ENCODE assay signal across 26 cellular contexts in genomic region chr18:12014091-12014490, GRCh38. TPM values are rescaled to one million over a fixed set of nuclear protein-coding genes. Genes with fewer than 3 reads are reported as not detected.
A peak's percentile ranks its signal among the peaks of the same experiment; 100 is the strongest.
DNase-seq lines count a peak whose midpoint lies in the region; TF ChIP-seq lines count a peak whose summit lies in the region.
"Had no signal": no experiment of that assay in that cellular context is flagged by ENCODE, and none has a peak within 500 bp of the region (broad histone marks: within the 10 kb centered on the region; RNA-seq: fewer than 3 reads in every experiment).

No MANE protein-coding gene starts in this region.

- H4K20me1 ChIP-seq in mammary epithelial cell (ENCODE audit: insufficient read depth, low read length) = no peaks in the 10 kb centered on the region

- intact Hi-C loops in breast epithelium (cut with DNase I; ENCODE audit: low total_unique reads) (no loop called here), mammary epithelial cell (cut with micrococcal nuclease) (no loop called here), esophagus muscularis mucosa (cut with DNase I) (no loop called here), spleen (cut with DNase I; ENCODE audit: low total_unique reads) (no loop called here)

- no TSS peak for BruUV-seq in mammary epithelial cell (replicated peaks; lab: Mats Ljungman, UMichigan)

- H3K79me2 ChIP-seq in mammary epithelial cell (ENCODE audit: insufficient read depth, low read length) = no peaks in the 10 kb centered on the region

- no peak for DNase-seq in breast epithelium (ENCODE audit: low spot score in 2 of 2)
- no peak for DNase-seq in mammary epithelial cell
- DNase-seq in esophagus muscularis mucosa (ENCODE audit: extremely low spot score) = no peak
- DNase-seq in nephron progenitor cell = peak; percentile 62
- peak; percentile 47 for DNase-seq in spleen
- no peak for DNase-seq in G401 (ENCODE audit: low spot score)
- DNase-seq in medulla oblongata (ENCODE audit: extremely low spot score) = no peak
- DNase-seq in NK-92 treated with Interleukin-12 subunit alpha and Interleukin-12 subunit beta, amount 100 ng/mL, for 24 hours (lab: John Stamatoyannopoulos, UW) = no peak
- DNase-seq: activated CD4-positive, alpha-beta memory T cell treated with anti-CD3 and anti-CD28 coated beads, Interleukin-2, amount 10 ng/mL, durations not matched to agents 7 days and 5 days; activated CD4-positive, CD25-positive, alpha-beta regulatory T cell treated with anti-CD3 and anti-CD28 coated beads, Interleukin-2, amount 50 U/mL, for 72 hours; activated CD8-positive, alpha-beta memory T cell treated with anti-CD3 and anti-CD28 coated beads, Interleukin-2, amount 50 U/mL, for 4 hours; activated naive CD4-positive, alpha-beta T cell treated with Interleukin-2 at 50 U/mL for 16 hours; brain microvascular endothelial cell; C1 segment of cervical spinal cord; IMR-90; MV-4-11; NCI-H1436 treated with DMSO at 0.1 percent for 48 hours; NCI-H2081 treated with DMSO at 0.1 percent for 48 hours; NCI-H226; NCI-H69; SHP77; stimulated activated naive B cell treated with anti-CD40 and anti-IgM and Interleukin-4, amounts not matched to agents 10 μg/mL and 1 μg/mL and 100 μg/mL, for 72 hours had no signal

- TF ChIP-seq EP300 in esophagus muscularis mucosa (IDR thresholded peaks at IDR 0.05) = no peak

- peak overlapping the region; percentile 64 for H3K4me3 Mint-ChIP-seq in nephron progenitor cell
- H3K4me3 Mint-ChIP-seq: activated CD4-positive, alpha-beta memory T cell treated with anti-CD3 and anti-CD28 coated beads, Interleukin-2, amount 10 ng/mL, durations not matched to agents 7 days and 5 days; activated T-helper 1 cell treated with anti-CD3 and anti-CD28 coated beads, Interleukin-12 subunit alpha, Interleukin-12 subunit beta, Interleukin-2, Interleukin-4 antibody, amounts not matched to agents 30 ng/mL and 10 ng/mL and 1 ng/mL, durations not matched to agents 14 hours and 24 hours and 36 hours; stimulated activated naive B cell treated with anti-CD40 and anti-IgM and Interleukin-4, amounts not matched to agents 10 μg/mL and 1 μg/mL and 100 μg/mL, for 72 hours had no signal

- dilution Hi-C loops in mammary epithelial cell (cut with HindIII; ENCODE audit: low sequenced_read_pairs) = no loop called here

- no peak for TF ChIP-seq POLR2A in breast epithelium (IDR thresholded peaks at IDR 0.05)
- TF ChIP-seq POLR2A in esophagus muscularis mucosa (IDR thresholded peaks at IDR 0.05; ENCODE audit: low read depth) = no peak
- no peak for TF ChIP-seq POLR2A in spleen (IDR thresholded peaks at IDR 0.05)

- H3K36me3 ChIP-seq in breast epithelium = no peaks in the 10 kb centered on the region
- no peaks in the 10 kb centered on the region for H3K36me3 ChIP-seq in mammary epithelial cell (ENCODE audit: insufficient read depth, low read length)
- H3K36me3 ChIP-seq in esophagus muscularis mucosa = peaks cover 16 to 83% (median 58%) of the 10 kb centered on the region in 4 donors
- peaks cover 0 to 100% (median 21%) of the 10 kb centered on the region in 6 donors for H3K36me3 ChIP-seq in spleen
- H3K36me3 ChIP-seq: brain microvascular endothelial cell had no signal

- H3K4me1 ChIP-seq in breast epithelium (peaks cover 0 to 14% of the 10 kb centered on the region in 2 donors), mammary epithelial cell (ENCODE audit: insufficient read depth, low read length) (peaks cover 21% of the 10 kb centered on the region), esophagus muscularis mucosa (peaks cover 32 to 54% (median 35%) of the 10 kb centered on the region in 4 donors), spleen (peaks cover 0 to 12% (median 0%) of the 10 kb centered on the region in 6 donors)

- H3K9me3 Mint-ChIP-seq in nephron progenitor cell = peaks cover 4% of the 10 kb centered on the region
- H3K9me3 Mint-ChIP-seq: activated CD4-positive, alpha-beta memory T cell treated with anti-CD3 and anti-CD28 coated beads, Interleukin-2, amount 10 ng/mL, durations not matched to agents 7 days and 5 days; activated T-helper 1 cell treated with anti-CD3 and anti-CD28 coated beads, Interleukin-12 subunit alpha, Interleukin-12 subunit beta, Interleukin-2, Interleukin-4 antibody, amounts not matched to agents 30 ng/mL and 10 ng/mL and 1 ng/mL, durations not matched to agents 14 hours and 24 hours and 36 hours; stimulated activated naive B cell treated with anti-CD40 and anti-IgM and Interleukin-4, amounts not matched to agents 10 μg/mL and 1 μg/mL and 100 μg/mL, for 72 hours had no signal

- 89% methylated on average over 16 of the region's 17 CpGs for WGBS in mammary epithelial cell (ENCODE audit: low coverage, missing lambda C conversion rate)
- 82% methylated on average over 17 of the region's 17 CpGs for WGBS in esophagus muscularis mucosa
- WGBS in spleen, 5 donors = 91 to 95% (median 94%) methylated on average over 17 of the region's 17 CpGs

- H3K9ac ChIP-seq in mammary epithelial cell (ENCODE audit: insufficient read depth, low read length) = no peak overlapping the region

- no peak overlapping the region for H3K4me3 ChIP-seq in breast epithelium
- H3K4me3 ChIP-seq in mammary epithelial cell (replicated peaks in 1 of 3; ENCODE audit: insufficient read depth in 1 of 3, low read depth in 2 of 3, low read length in 3 of 3) = no peak overlapping the region
- H3K4me3 ChIP-seq in esophagus muscularis mucosa = no peak overlapping the region
- no peak overlapping the region for H3K4me3 ChIP-seq in spleen
- H3K4me3 ChIP-seq: skin epidermis, suprapubic skin had no signal

- peak overlapping the region; percentile 66 to 81 for H3K27ac ChIP-seq in breast epithelium
- H3K27ac ChIP-seq in mammary epithelial cell (ENCODE audit: insufficient read depth, low read depth, low read length) = no peak overlapping the region
- H3K27ac ChIP-seq in esophagus muscularis mucosa (replicated peaks in 1 of 4) = peak overlapping the region; percentile 49 to 82 (median 73)
- no peak overlapping the region for H3K27ac ChIP-seq in spleen
- H3K27ac ChIP-seq: 22Rv1, brain microvascular endothelial cell had no signal

- H3K4me2 ChIP-seq in mammary epithelial cell (ENCODE audit: insufficient read depth, low read depth, low read length) = no peak overlapping the region

- H3K27ac Mint-ChIP-seq in nephron progenitor cell = peak overlapping the region; percentile 95
- H3K27ac Mint-ChIP-seq: activated CD4-positive, alpha-beta memory T cell treated with anti-CD3 and anti-CD28 coated beads, Interleukin-2, amount 10 ng/mL, durations not matched to agents 7 days and 5 days; activated T-helper 1 cell treated with anti-CD3 and anti-CD28 coated beads, Interleukin-12 subunit alpha, Interleukin-12 subunit beta, Interleukin-2, Interleukin-4 antibody, amounts not matched to agents 30 ng/mL and 10 ng/mL and 1 ng/mL, durations not matched to agents 14 hours and 24 hours and 36 hours; stimulated activated naive B cell treated with anti-CD40 and anti-IgM and Interleukin-4, amounts not matched to agents 10 μg/mL and 1 μg/mL and 100 μg/mL, for 72 hours had no signal

- peaks cover 41% of the 10 kb centered on the region for H3K36me3 Mint-ChIP-seq in nephron progenitor cell (ENCODE audit: low read depth)

- TF ChIP-seq CTCF in breast epithelium (IDR thresholded peaks at IDR 0.05) = no peak
- TF ChIP-seq CTCF in mammary epithelial cell (conservative IDR thresholded peaks at IDR 0.05 in 1 of 2, IDR thresholded peaks at IDR 0.05 in 1 of 2; ENCODE audit: extremely low read depth in 1 of 2, insufficient read depth in 1 of 2, low read depth in 1 of 2, low read length in 2 of 2) = no peak
- no peak for TF ChIP-seq CTCF in esophagus muscularis mucosa (IDR thresholded peaks at IDR 0.05)
- no peak for TF ChIP-seq CTCF in nephron progenitor cell (IDR thresholded peaks at IDR 0.05)
- no peak for TF ChIP-seq CTCF in spleen (IDR thresholded peaks at IDR 0.05 in 8 of 11, conservative IDR thresholded peaks at IDR 0.05 in 3 of 11)

- in situ Hi-C loops in mammary epithelial cell (cut with MboI; ENCODE audit: low sequenced_read_pairs in 2 of 2) = loop anchor here in 1 of 2 donors (25.0 kb wide), 1 partner anchor 352 kb away; no protein-coding TSS in a partner anchor
- in situ Hi-C loops in G401 (cut with HindIII; ENCODE audit: low sequenced_read_pairs) = no loop called here

- CTCF ChIA-PET in mammary epithelial cell (lab: Charles Lee; ENCODE audit: low non-redundant PET) = no interaction called here

- no peaks in the 10 kb centered on the region for H3K27me3 Mint-ChIP-seq in nephron progenitor cell (ENCODE audit: low read depth, poor library complexity)
- H3K27me3 Mint-ChIP-seq: activated CD4-positive, alpha-beta memory T cell treated with anti-CD3 and anti-CD28 coated beads, Interleukin-2, amount 10 ng/mL, durations not matched to agents 7 days and 5 days; stimulated activated naive B cell treated with anti-CD40 and anti-IgM and Interleukin-4, amounts not matched to agents 10 μg/mL and 1 μg/mL and 100 μg/mL, for 72 hours had no signal

- peaks cover 68% of the 10 kb centered on the region for H3K4me1 Mint-ChIP-seq in nephron progenitor cell
- H3K4me1 Mint-ChIP-seq: activated CD4-positive, alpha-beta memory T cell treated with anti-CD3 and anti-CD28 coated beads, Interleukin-2, amount 10 ng/mL, durations not matched to agents 7 days and 5 days; stimulated activated naive B cell treated with anti-CD40 and anti-IgM and Interleukin-4, amounts not matched to agents 10 μg/mL and 1 μg/mL and 100 μg/mL, for 72 hours had no signal

- H3K27me3 ChIP-seq in breast epithelium = no peaks in the 10 kb centered on the region
- H3K27me3 ChIP-seq in mammary epithelial cell (ENCODE audit: insufficient read depth, low read length) = no peaks in the 10 kb centered on the region
- no peaks in the 10 kb centered on the region for H3K27me3 ChIP-seq in esophagus muscularis mucosa
- H3K27me3 ChIP-seq in spleen (replicated peaks in 1 of 7) = no peaks in the 10 kb centered on the region
- H3K27me3 ChIP-seq: brain microvascular endothelial cell, suprapubic skin had no signal

- no peak overlapping the region for H2AFZ ChIP-seq in mammary epithelial cell (ENCODE audit: low read depth, low read length)

- no peaks in the 10 kb centered on the region for H3K9me3 ChIP-seq in breast epithelium
- no peaks in the 10 kb centered on the region for H3K9me3 ChIP-seq in mammary epithelial cell (replicated peaks; ENCODE audit: insufficient read depth, low read length)
- no peaks in the 10 kb centered on the region for H3K9me3 ChIP-seq in esophagus muscularis mucosa
- H3K9me3 ChIP-seq in spleen = no peaks in the 10 kb centered on the region
- H3K9me3 ChIP-seq: suprapubic skin had no signal

RNA-seq across cellular contexts. Expression of gene IMPA2, which starts 32.8 kb away (rescaled TPM):
- 10 to 100 TPM; 25.2 to 26.5 (median 26.2) TPM for total RNA-seq in breast epithelium
- total RNA-seq in mammary epithelial cell = 10 to 100 TPM; 16.5 to 41.8 TPM
- polyA plus RNA-seq in mammary epithelial cell = 23.9 TPM
- 33.9 TPM for polyA minus RNA-seq in mammary epithelial cell
- 100 to 1,000 TPM in 3 of 4 donors, 10 to 100 TPM in 1; 90.1 to 317 (median 165) TPM for total RNA-seq in esophagus muscularis mucosa
- 10 to 100 TPM; 16.6 to 60.7 (median 44.4) TPM for total RNA-seq in spleen
- 10 to 100 TPM; 11.1 to 27.7 (median 16.4) TPM for polyA plus RNA-seq in spleen
- total RNA-seq in G401 (2014; rRNA removed; shearing (Covaris generic)) = 51.4 and 55.8 TPM in 2 replicates

Comparison
In these comparisons a context has a peak if more than half of its experiments do, and no peak if none do; other contexts are left out.
1. H3K27ac ChIP-seq: peak in breast epithelium (2 of 2) and esophagus muscularis mucosa (4 of 4); none in mammary epithelial cell (single experiment) and spleen (0 of 8).
2. DNase-seq: peak in nephron progenitor cell (single experiment) and spleen (single experiment); none in breast epithelium (0 of 2), mammary epithelial cell (single experiment), esophagus muscularis mucosa (single experiment), G401 (single experiment), medulla oblongata (single experiment) and NK-92 treated with Interleukin-12 subunit alpha and Interleukin-12 subunit beta, amount 100 ng/mL, for 24 hours (single experiment).